ENCODE assay signal across 8 cellular contexts in the genomic region with DNA sequence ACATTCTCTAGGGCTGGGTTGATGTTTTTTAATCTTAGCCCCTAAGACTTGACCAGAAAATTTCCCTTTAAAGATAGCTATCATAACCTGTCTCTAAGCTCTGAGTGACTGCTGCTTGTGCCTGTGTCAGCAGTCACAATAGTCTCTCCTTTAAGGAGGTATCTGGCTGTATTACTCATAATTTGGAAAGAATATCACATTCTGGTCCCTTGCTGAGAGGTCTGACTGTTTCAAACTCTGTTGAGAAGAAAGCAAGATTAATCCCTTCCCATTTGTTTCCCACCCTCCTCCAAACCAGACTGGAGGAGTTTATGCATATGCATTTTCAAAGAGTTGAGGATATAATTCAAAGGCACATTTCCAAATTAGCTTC. TPM values are rescaled to one million over a fixed set of nuclear protein-coding genes. Genes with fewer than 3 reads are reported as not detected.
DNase-seq lines count a peak whose midpoint lies in the region; ATAC-seq, FAIRE-seq and TF ChIP-seq lines count a peak whose summit lies in the region.

No MANE protein-coding gene starts in this region.

- no peaks in the 10 kb centered on the region for H3K9me3 Mint-ChIP-seq in stimulated activated naive CD8-positive, alpha-beta T cell treated with anti-CD3 and anti-CD28 coated beads, Interleukin-15, Interleukin-2, amounts not matched to agents 100 ng/mL and 50 ng/mL, for 24 hours
- H3K9me3 Mint-ChIP-seq in memory B cell: no peaks in the 10 kb centered on the region

- H3K27me3 Mint-ChIP-seq in stimulated activated naive CD8-positive, alpha-beta T cell treated with anti-CD3 and anti-CD28 coated beads, Interleukin-15, Interleukin-2, amounts not matched to agents 100 ng/mL and 50 ng/mL, for 24 hours: peaks cover 68% of the 10 kb centered on the region
- H3K27me3 Mint-ChIP-seq in memory B cell: peaks cover 22% of the 10 kb centered on the region

- CTCF ChIA-PET in K562 (lab: Yijun Ruan, JAX; ENCODE audit: low intra/inter-chr PET ratio): interaction anchor here (1.2 to 1.3 kb wide), 2 partner anchors 880 to 1875 kb away, joined by 4 to 7 read pairs; no protein-coding TSS in a partner anchor

- no peaks in the 10 kb centered on the region for H3K36me3 Mint-ChIP-seq in stimulated activated naive CD8-positive, alpha-beta T cell treated with anti-CD3 and anti-CD28 coated beads, Interleukin-15, Interleukin-2, amounts not matched to agents 100 ng/mL and 50 ng/mL, for 24 hours (ENCODE audit: low read depth)
- H3K36me3 Mint-ChIP-seq in memory B cell: no peaks in the 10 kb centered on the region

- H3K9ac ChIP-seq in K562 (ENCODE audit: insufficient read depth in 1 of 2, low read depth in 2 of 2, low read length in 2 of 2): no peak overlapping the region

- no peaks in the 10 kb centered on the region for H3K79me2 ChIP-seq in K562 (ENCODE audit: control insufficient read depth, insufficient read depth, low read length)

- TF ChIP-seq EP300 in K562 (IDR thresholded peaks at IDR 0.05; ENCODE audit: low read length): no peak

- POLR2A ChIA-PET in K562 (lab: Yijun Ruan, JAX): interaction anchor here (0.5 to 1.0 kb wide), 2 partner anchors 10 to 867 kb away, joined by 3 to 4 read pairs; no protein-coding TSS in a partner anchor

- no peak for TF ChIP-seq POLR2A in K562 (conservative IDR thresholded peaks at IDR 0.05)

- in situ Hi-C loops in K562 (cut with MboI): no loop called here

- no peaks in the 10 kb centered on the region; the same call in 1 of the 2 replicates for H4K20me1 ChIP-seq in K562 (replicated peaks; ENCODE audit: control insufficient read depth, insufficient read depth, low read length)

- DNase-seq in stimulated activated naive CD8-positive, alpha-beta T cell treated with anti-CD3 and anti-CD28 coated beads, Interleukin-15, Interleukin-2, amounts not matched to agents 100 U/mL and 50 U/mL, for 24 hours: no peak
- DNase-seq in K562 (ENCODE audit: extremely low read depth in 1 of 4, low spot score in 3 of 4) (no peak), memory B cell (ENCODE audit: low spot score in 2 of 2) (no peak), NCI-H1436 (lab: John Stamatoyannopoulos, UW) (no peak), NCI-H524 (lab: John Stamatoyannopoulos, UW) (no peak)
- DNase-seq in stimulated activated CD4-positive, alpha-beta T cell treated with anti-CD3 and anti-CD28 coated beads, Interleukin-4, amount 100 ng/mL, for 1 hour: no peak

- no peak for TF ChIP-seq RAD21 in K562 (CRISPR knock-in tag; conservative IDR thresholded peaks at IDR 0.05 in 1 of 2, IDR thresholded peaks at IDR 0.05 in 1 of 2)

- no peak for FAIRE-seq in K562 (lab: Jason Lieb, UNC)

- H3K4me3 ChIP-seq in K562: no peak overlapping the region

- H3K27ac Mint-ChIP-seq in stimulated activated naive CD8-positive, alpha-beta T cell treated with anti-CD3 and anti-CD28 coated beads, Interleukin-15, Interleukin-2, amounts not matched to agents 100 ng/mL and 50 ng/mL, for 24 hours: no peak overlapping the region
- H3K27ac Mint-ChIP-seq in memory B cell: no peak overlapping the region

- H3K9me3 ChIP-seq in K562 (replicated peaks; ENCODE audit: control insufficient read depth, insufficient read depth, low read depth, low read length): no peaks in the 10 kb centered on the region

- BruUV-seq in K562 (replicated peaks; lab: Mats Ljungman, UMichigan): no TSS peak

- ATAC-seq in stimulated activated naive CD8-positive, alpha-beta T cell treated with anti-CD3 and anti-CD28 coated beads, Interleukin-15, Interleukin-2, amounts not matched to agents 100 U/mL and 50 U/mL, for 24 hours: no peak
- ATAC-seq in K562 (peak; percentile 15; the same call in 1 of the 3 replicates), memory B cell (ENCODE audit: low read depth) (no peak), GM21825 (IDR thresholded peaks at IDR 0.05; ENCODE audit: unreplicated experiment) (no peak)

- no peak overlapping the region for H3K27ac ChIP-seq in K562 (ENCODE audit: extremely low read depth, low read depth, low read length)

- no peaks in the 10 kb centered on the region for H3K36me3 ChIP-seq in K562 (ENCODE audit: control insufficient read depth, insufficient read depth, low read length)

- peak overlapping the region; percentile 26; the same call in 1 of the 2 replicates for H2AFZ ChIP-seq in K562 (ENCODE audit: low read depth, low read length)

- H3K4me1 ChIP-seq in K562 (replicated peaks in 1 of 2; ENCODE audit: control insufficient read depth in 2 of 2, insufficient read depth in 2 of 2, low read length in 2 of 2): peaks cover 0 to 6% of the 10 kb centered on the region in 2 experiments; a peak in 2 of 5 replicates

- TF ChIP-seq CTCF in K562 (IDR thresholded peaks at IDR 0.05 in 2 of 3, conservative IDR thresholded peaks at IDR 0.05 in 1 of 3; ENCODE audit: insufficient read depth in 2 of 3, low read depth in 1 of 3, low read length in 3 of 3): no peak

- no peaks in the 10 kb centered on the region for H3K9me1 ChIP-seq in K562 (ENCODE audit: control insufficient read depth, insufficient read depth, low read length)

- H3K4me3 Mint-ChIP-seq in stimulated activated naive CD8-positive, alpha-beta T cell treated with anti-CD3 and anti-CD28 coated beads, Interleukin-15, Interleukin-2, amounts not matched to agents 100 ng/mL and 50 ng/mL, for 24 hours: peak overlapping the region; percentile 27
- peak overlapping the region; percentile 77 for H3K4me3 Mint-ChIP-seq in memory B cell

- H3K4me1 Mint-ChIP-seq in stimulated activated naive CD8-positive, alpha-beta T cell treated with anti-CD3 and anti-CD28 coated beads, Interleukin-15, Interleukin-2, amounts not matched to agents 100 ng/mL and 50 ng/mL, for 24 hours (ENCODE audit: low read depth): peaks cover 16% of the 10 kb centered on the region
- H3K4me1 Mint-ChIP-seq in memory B cell: peaks cover 14% of the 10 kb centered on the region

- peaks cover 3 to 5% of the 10 kb centered on the region in 2 experiments; a peak in 3 of 5 replicates for H3K27me3 ChIP-seq in K562 (ENCODE audit: control insufficient read depth in 2 of 2, insufficient read depth in 2 of 2, low read length in 2 of 2)

- peak overlapping the region; percentile 58 for H3K4me2 ChIP-seq in K562 (ENCODE audit: insufficient read depth, low read length)

- intact Hi-C loops in K562 (cut with micrococcal nuclease): loop anchor here (10.0 kb wide), 1 partner anchor 880 kb away; no protein-coding TSS in a partner anchor

TF ChIP-seq in K562, 482 proteins besides CTCF, POLR2A, EP300 and RAD21 (continues in another document):
- TF ChIP-seq ETV5 (CRISPR knock-in tag; IDR thresholded peaks at IDR 0.05; ENCODE audit: low read depth) (no peak), GABPB1 (CRISPR knock-in tag; IDR thresholded peaks at IDR 0.05) (no peak), SMARCC2 (IDR thresholded peaks at IDR 0.05; ENCODE audit: low read depth) (no peak), SMARCB1 (IDR thresholded peaks at IDR 0.05; ENCODE audit: insufficient read length, low read depth) (no peak)
- TF ChIP-seq, protein P1, sequence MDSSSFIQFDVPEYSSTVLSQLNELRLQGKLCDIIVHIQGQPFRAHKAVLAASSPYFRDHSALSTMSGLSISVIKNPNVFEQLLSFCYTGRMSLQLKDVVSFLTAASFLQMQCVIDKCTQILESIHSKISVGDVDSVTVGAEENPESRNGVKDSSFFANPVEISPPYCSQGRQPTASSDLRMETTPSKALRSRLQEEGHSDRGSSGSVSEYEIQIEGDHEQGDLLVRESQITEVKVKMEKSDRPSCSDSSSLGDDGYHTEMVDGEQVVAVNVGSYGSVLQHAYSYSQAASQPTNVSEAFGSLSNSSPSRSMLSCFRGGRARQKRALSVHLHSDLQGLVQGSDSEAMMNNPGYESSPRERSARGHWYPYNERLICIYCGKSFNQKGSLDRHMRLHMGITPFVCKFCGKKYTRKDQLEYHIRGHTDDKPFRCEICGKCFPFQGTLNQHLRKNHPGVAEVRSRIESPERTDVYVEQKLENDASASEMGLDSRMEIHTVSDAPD (CRISPR knock-in tag; IDR thresholded peaks at IDR 0.05): no peak
- TF ChIP-seq, protein P2, sequence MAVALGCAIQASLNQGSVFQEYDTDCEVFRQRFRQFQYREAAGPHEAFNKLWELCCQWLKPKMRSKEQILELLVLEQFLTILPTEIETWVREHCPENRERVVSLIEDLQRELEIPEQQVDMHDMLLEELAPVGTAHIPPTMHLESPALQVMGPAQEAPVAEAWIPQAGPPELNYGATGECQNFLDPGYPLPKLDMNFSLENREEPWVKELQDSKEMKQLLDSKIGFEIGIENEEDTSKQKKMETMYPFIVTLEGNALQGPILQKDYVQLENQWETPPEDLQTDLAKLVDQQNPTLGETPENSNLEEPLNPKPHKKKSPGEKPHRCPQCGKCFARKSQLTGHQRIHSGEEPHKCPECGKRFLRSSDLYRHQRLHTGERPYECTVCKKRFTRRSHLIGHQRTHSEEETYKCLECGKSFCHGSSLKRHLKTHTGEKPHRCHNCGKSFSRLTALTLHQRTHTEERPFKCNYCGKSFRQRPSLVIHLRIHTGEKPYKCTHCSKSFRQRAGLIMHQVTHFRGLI (CRISPR knock-in tag; IDR thresholded peaks at IDR 0.05): no peak

RNA-seq across cellular contexts. Expression of a gene that starts 2.3 kb away (rescaled TPM):
- not detected in 2 replicates for total RNA-seq in K562 (2011; cell fraction: chromatin; rRNA removed; ENCODE audit: low replicate concordance)
- total RNA-seq in K562 (2011; cell fraction: nucleolus; rRNA removed): not detected in 2 replicates
- not detected in 2 replicates for total RNA-seq in K562 (2011; cell fraction: nucleoplasm; rRNA removed)
- total RNA-seq in K562 (2014; rRNA removed): not detected in 2 replicates
- total RNA-seq in K562 (2014; rRNA removed; fragmentation: Illumina TruSeq; extraction: Trizol): not detected in 2 replicates
- not detected in 2 replicates for total RNA-seq in K562 (2015; rRNA removed; fragmentation: Illumina TruSeq; extraction: Trizol)
- not detected in 2 replicates for total RNA-seq in K562 (2021)
- polyA plus RNA-seq in K562 (2011; rRNA removed): not detected in 2 replicates
- polyA plus RNA-seq in K562 (2011; cell fraction: cytosol; rRNA removed): not detected in 2 replicates
- not detected in 2 replicates for polyA plus RNA-seq in K562 (2011; cell fraction: nucleus; rRNA removed)
- not detected in 2 replicates for polyA plus RNA-seq in K562 (2012)
- polyA plus RNA-seq in K562 (2014; fragmentation: Illumina TruSeq; extraction: Trizol): not detected in 2 replicates
- not detected for polyA plus RNA-seq in K562 (2014; fragmentation: Nextera tagmentation; extraction: Ambion mirVana)
- not detected in 2 replicates for polyA plus RNA-seq in K562 (2014; rRNA removed)
- not detected in 2 replicates for polyA minus RNA-seq in K562 (2011; rRNA and poly(A)+ RNA removed)
- not detected in 2 replicates for polyA minus RNA-seq in K562 (2011; cell fraction: cytosol; rRNA and poly(A)+ RNA removed)
- polyA minus RNA-seq in K562 (2011; cell fraction: nucleus; rRNA and poly(A)+ RNA removed): not detected in 2 replicates
